Comparison of ENCODE assay signal across 24 cellular contexts in the genomic region with DNA sequence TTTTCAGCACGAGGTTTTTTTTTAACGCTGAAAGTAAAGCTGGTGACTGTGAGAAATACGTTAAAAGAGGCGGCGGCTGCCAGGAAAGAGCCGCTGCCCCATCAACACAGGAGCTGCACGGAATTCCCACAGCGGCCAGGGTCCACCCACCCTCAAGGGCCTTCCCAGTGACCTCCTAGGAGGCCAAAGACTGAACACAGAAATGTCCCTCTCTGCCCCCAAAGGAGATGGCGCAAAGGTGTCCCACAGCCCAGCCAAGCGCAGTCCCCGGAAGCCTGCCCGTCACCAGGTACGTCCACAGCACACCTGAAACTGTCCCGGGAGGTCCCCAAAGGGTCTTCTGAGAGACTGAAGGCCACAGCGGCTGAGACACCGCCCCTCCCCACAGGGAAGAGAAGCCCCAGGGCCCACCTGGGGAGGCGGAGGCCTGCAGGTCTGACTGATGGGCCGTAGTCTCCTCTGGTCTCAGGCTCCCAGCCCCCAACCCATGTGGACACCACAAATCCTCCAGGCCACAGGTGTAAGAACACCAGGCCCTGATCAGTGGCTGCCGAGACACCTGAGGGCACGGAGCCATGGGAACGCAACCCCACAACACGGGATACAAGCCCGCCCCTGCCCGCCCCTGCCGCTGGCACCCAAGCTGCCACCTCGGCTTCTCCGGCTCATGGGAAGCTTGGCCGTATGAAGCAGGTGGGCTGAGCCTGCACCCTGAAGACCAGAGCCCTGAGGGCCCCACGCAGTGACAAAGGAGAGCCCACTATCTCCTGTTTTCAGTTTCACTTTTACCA. TPM values are rescaled to one million over a fixed set of nuclear protein-coding genes. Genes with fewer than 3 reads are reported as not detected.
A peak's percentile ranks its signal among the peaks of the same experiment; 100 is the strongest.
DNase-seq lines count a peak whose midpoint lies in the region; ATAC-seq, FAIRE-seq and TF ChIP-seq lines count a peak whose summit lies in the region.
"Had no signal": no experiment of that assay in that cellular context is flagged by ENCODE, and none has a peak within 500 bp of the region (broad histone marks: within the 10 kb centered on the region; RNA-seq: fewer than 3 reads in every experiment).

No MANE protein-coding gene starts in this region.

- CTCF ChIA-PET in HepG2 (lab: Yijun Ruan, JAX; ENCODE audit: low intra/inter-chr PET ratio, low total read pairs): no interaction called here
- CTCF ChIA-PET in WTC11 (lab: Charles Lee): interaction anchor here (1.0 kb wide), 1 partner anchor 12 kb away, joined by 3 read pairs; no protein-coding TSS in a partner anchor

- whole genome bisulfite sequencing in HepG2 (ENCODE audit: low lambda C conversion rate): 97% methylated on average over 9 of the region's 29 CpGs
- WGBS in right lobe of liver (ENCODE audit: insufficient coverage, low coverage, low lambda C conversion rate, missing lambda C conversion rate): 66% methylated on average over 8 of the region's 29 CpGs

- no peak for FAIRE-seq in HepG2 (lab: Jason Lieb, UNC)
- FAIRE-seq: GM12878, K562 had no signal

- BruUV-seq in HepG2 (replicated peaks; lab: Mats Ljungman, UMichigan): no TSS peak

- H3K4me3 Mint-ChIP-seq in WTC11: no peak overlapping the region
- H3K4me3 Mint-ChIP-seq: activated T-helper 17 cell treated with anti-CD3 and anti-CD28 coated beads, Interleukin-2, amount 50 U/mL, for 72 hours; memory B cell; stimulated activated naive CD8-positive, alpha-beta T cell treated with anti-CD3 and anti-CD28 coated beads, Interleukin-15, Interleukin-2, amounts not matched to agents 100 ng/mL and 50 ng/mL, for 24 hours had no signal

- H3K4me3 ChIP-seq in HepG2 (replicated peaks in 1 of 3; ENCODE audit: insufficient read depth in 1 of 3, low read depth in 2 of 3, low read length in 3 of 3) (no peak overlapping the region), right lobe of liver (no peak overlapping the region), lower lobe of right lung (no peak overlapping the region)
- H3K4me3 ChIP-seq: dorsolateral prefrontal cortex, gastroesophageal sphincter, GM12878, GM23248, K562, smooth muscle cell, tibial nerve had no signal

- H3K9me3 ChIP-seq in HepG2 (ENCODE audit: low read length) (no peaks in the 10 kb centered on the region), right lobe of liver (no peaks in the 10 kb centered on the region), lower lobe of right lung (no peaks in the 10 kb centered on the region)
- H3K9me3 ChIP-seq: breast epithelium, gastroesophageal sphincter, tibial nerve had no signal

- H3K9me3 Mint-ChIP-seq in WTC11: no peaks in the 10 kb centered on the region
- H3K9me3 Mint-ChIP-seq: activated T-helper 17 cell treated with anti-CD3 and anti-CD28 coated beads, Interleukin-2, amount 50 U/mL, for 72 hours; memory B cell; naive thymus-derived CD8-positive, alpha-beta T cell; stimulated activated naive CD8-positive, alpha-beta T cell treated with anti-CD3 and anti-CD28 coated beads, Interleukin-15, Interleukin-2, amounts not matched to agents 100 ng/mL and 50 ng/mL, for 24 hours had no signal

- H4K20me1 ChIP-seq in HepG2 (ENCODE audit: insufficient read depth, low read length): peaks cover 14% of the 10 kb centered on the region; the same call in 1 of the 2 replicates

- peaks cover 4% of the 10 kb centered on the region for H3K4me1 Mint-ChIP-seq in WTC11
- H3K4me1 Mint-ChIP-seq: activated T-helper 17 cell treated with anti-CD3 and anti-CD28 coated beads, Interleukin-2, amount 50 U/mL, for 72 hours had no signal

- peaks cover 31 to 61% of the 10 kb centered on the region in 2 experiments; a peak in 4 of 5 replicates for H3K36me3 ChIP-seq in HepG2 (replicated peaks in 1 of 2; ENCODE audit: control insufficient read depth in 1 of 2, insufficient read depth in 2 of 2, low read length in 2 of 2)
- peaks cover 0 to 49% (median 9%) of the 10 kb centered on the region in 4 donors for H3K36me3 ChIP-seq in right lobe of liver
- H3K36me3 ChIP-seq in lower lobe of right lung: peaks cover 68% of the 10 kb centered on the region

- H3K4me2 ChIP-seq in HepG2 (ENCODE audit: low read depth, low read length): no peak overlapping the region
- H3K4me2 ChIP-seq: smooth muscle cell had no signal

- ATAC-seq in HepG2 (no peak), right lobe of liver (no peak), WTC11 (no peak), lower lobe of right lung (peak in 1 of 2 donors; percentile 6), GM21786 (IDR thresholded peaks at IDR 0.05; ENCODE audit: unreplicated experiment) (no peak)
- ATAC-seq: activated T-helper 17 cell treated with anti-CD3 and anti-CD28 coated beads, Interleukin-2, amount 50 U/mL, for 72 hours; gastroesophageal sphincter; GM12878; K562; naive thymus-derived CD8-positive, alpha-beta T cell had no signal

- H3K4me1 ChIP-seq in HepG2 (ENCODE audit: insufficient read depth, low read length) (no peaks in the 10 kb centered on the region), right lobe of liver (no peaks in the 10 kb centered on the region), lower lobe of right lung (peaks cover 24% of the 10 kb centered on the region)
- H3K4me1 ChIP-seq: breast epithelium had no signal

- peak overlapping the region; percentile 89 for H3K27ac Mint-ChIP-seq in WTC11
- H3K27ac Mint-ChIP-seq: activated T-helper 17 cell treated with anti-CD3 and anti-CD28 coated beads, Interleukin-2, amount 50 U/mL, for 72 hours; memory B cell; stimulated activated naive CD8-positive, alpha-beta T cell treated with anti-CD3 and anti-CD28 coated beads, Interleukin-15, Interleukin-2, amounts not matched to agents 100 ng/mL and 50 ng/mL, for 24 hours had no signal

- no peak overlapping the region for H2AFZ ChIP-seq in HepG2 (ENCODE audit: low read length)
- H2AFZ ChIP-seq: GM23248 had no signal

- DNase-seq in HepG2 (ENCODE audit: low spot score): no peak
- DNase-seq in right lobe of liver: no peak
- DNase-seq in WTC11 (ENCODE audit: low spot score): no peak
- peak; percentile 28 for DNase-seq in lower lobe of right lung
- DNase-seq in RKO (ENCODE audit: low spot score): no peak
- no peak for DNase-seq in anterior cingulate cortex (lab: John Stamatoyannopoulos, UW)
- DNase-seq: DMS79; GM23248; NCI-H187 treated with DMSO at 0.1 percent for 48 hours; NCI-H2227 treated with DMSO at 0.1 percent for 48 hours; NCI-H774; stimulated activated CD4-positive, alpha-beta T cell treated with anti-CD3 and anti-CD28 coated beads, Interleukin-2, amount 100 ng/mL, for 48 hours had no signal

- POLR2A ChIA-PET in HepG2 (lab: Yijun Ruan, JAX): no interaction called here
- POLR2A ChIA-PET in WTC11 (lab: Charles Lee): no interaction called here

- intact Hi-C loops in HepG2 (cut with micrococcal nuclease; ENCODE audit: unreplicated experiment) (no loop called here), right lobe of liver (cut with DNase I) (no loop called here), lower lobe of right lung (cut with DNase I) (no loop called here)

- no peaks in the 10 kb centered on the region for H3K27me3 Mint-ChIP-seq in WTC11 (ENCODE audit: low read depth)
- H3K27me3 Mint-ChIP-seq: activated T-helper 17 cell treated with anti-CD3 and anti-CD28 coated beads, Interleukin-2, amount 50 U/mL, for 72 hours; memory B cell; naive thymus-derived CD8-positive, alpha-beta T cell; stimulated activated naive CD8-positive, alpha-beta T cell treated with anti-CD3 and anti-CD28 coated beads, Interleukin-15, Interleukin-2, amounts not matched to agents 100 ng/mL and 50 ng/mL, for 24 hours had no signal

- TF ChIP-seq RAD21 in HepG2 (CRISPR knock-in tag; IDR thresholded peaks at IDR 0.05): no peak

- peaks cover 19% of the 10 kb centered on the region for H3K79me2 ChIP-seq in HepG2 (ENCODE audit: insufficient read depth, low read length)

- H3K36me3 Mint-ChIP-seq in WTC11: peaks cover 26% of the 10 kb centered on the region

- no peak overlapping the region for H3K9ac ChIP-seq in HepG2 (ENCODE audit: insufficient read depth, low read depth, low read length)
- H3K9ac ChIP-seq: GM23248 had no signal

- no peak overlapping the region for H3K27ac ChIP-seq in HepG2 (ENCODE audit: extremely low read length, insufficient read depth, low read length)
- no peak overlapping the region for H3K27ac ChIP-seq in right lobe of liver
- H3K27ac ChIP-seq in lower lobe of right lung: no peak overlapping the region
- H3K27ac ChIP-seq: breast epithelium, gastroesophageal sphincter, GM23248, tibial nerve had no signal

- TF ChIP-seq POLR2A in HepG2 (IDR thresholded peaks at IDR 0.05; ENCODE audit: insufficient read depth in 1 of 2, low read depth in 2 of 2, low read length in 2 of 2): no peak
- TF ChIP-seq POLR2A in right lobe of liver (IDR thresholded peaks at IDR 0.05): no peak

- H3K27me3 ChIP-seq in HepG2 (ENCODE audit: control insufficient read depth in 1 of 2, insufficient read depth in 2 of 2, low read length in 2 of 2) (no peaks in the 10 kb centered on the region), right lobe of liver (no peaks in the 10 kb centered on the region), lower lobe of right lung (ENCODE audit: low read depth) (no peaks in the 10 kb centered on the region)
- H3K27me3 ChIP-seq: breast epithelium, dorsolateral prefrontal cortex, gastroesophageal sphincter, tibial nerve had no signal

- no peak for TF ChIP-seq EP300 in HepG2 (IDR thresholded peaks at IDR 0.05; ENCODE audit: low read depth in 2 of 2, low read length in 2 of 2)
- TF ChIP-seq EP300 in HepG2 (CRISPR knock-in tag; IDR thresholded peaks at IDR 0.05; ENCODE audit: borderline replicate concordance): no peak

- TF ChIP-seq CTCF in HepG2 (CRISPR knock-in tag; IDR thresholded peaks at IDR 0.05) (no peak), right lobe of liver (IDR thresholded peaks at IDR 0.05) (no peak), WTC11 (IDR thresholded peaks at IDR 0.05) (no peak), lower lobe of right lung (IDR thresholded peaks at IDR 0.05) (no peak)

- in situ Hi-C loops in HepG2 (cut with HindIII; ENCODE audit: extremely low pct_ligation_motif_present, low pct_unique_long_range_greater_than_20kb): no loop called here

RNA-seq across cellular contexts. Expression of a gene that starts 46.5 kb away (rescaled TPM):
- total RNA-seq in HepG2 (2016; rRNA removed; fragmentation: Illumina TruSeq; extraction: Trizol): 6.6 and 12.0 TPM in 2 replicates
- total RNA-seq in HepG2 (2016; cell fraction: cytosol; rRNA removed; fragmentation: Illumina TruSeq; extraction: Trizol; ENCODE audit: low read depth): 6.1 and 7.5 TPM in 2 replicates
- 6.3 and 13.3 TPM in 2 replicates for total RNA-seq in HepG2 (2016; cell fraction: insoluble cytoplasmic fraction; rRNA removed; fragmentation: Illumina TruSeq; extraction: Trizol)
- 6.7 and 8.2 TPM in 2 replicates for total RNA-seq in HepG2 (2016; cell fraction: membrane; rRNA removed; fragmentation: Illumina TruSeq; extraction: Trizol)
- total RNA-seq in HepG2 (2016; cell fraction: nucleus; rRNA removed; fragmentation: Illumina TruSeq; extraction: Trizol): 14.2 and 15.7 TPM in 2 replicates
- polyA plus RNA-seq in HepG2 (2011; rRNA removed): 5.1 and 6.4 TPM in 2 replicates
- 3.8 and 3.9 TPM in 2 replicates for polyA plus RNA-seq in HepG2 (2011; cell fraction: cytosol; rRNA removed)
- polyA plus RNA-seq in HepG2 (2011; cell fraction: nucleus; rRNA removed): 29.0 and 31.0 TPM in 2 replicates
- 14.8 and 16.2 TPM in 2 replicates for polyA plus RNA-seq in HepG2 (2012)
- 0.67 and 0.95 TPM in 2 replicates for polyA plus RNA-seq in HepG2 (2016; cell fraction: cytosol; fragmentation: Illumina TruSeq; extraction: Trizol; ENCODE audit: low read depth)
- 8.8 and 10.0 TPM in 2 replicates for polyA plus RNA-seq in HepG2 (2016; cell fraction: insoluble cytoplasmic fraction; fragmentation: Illumina TruSeq; extraction: Trizol; ENCODE audit: low read depth)
- 2.6 and 3.2 TPM in 2 replicates for polyA plus RNA-seq in HepG2 (2016; cell fraction: membrane; fragmentation: Illumina TruSeq; extraction: Trizol; ENCODE audit: low read depth)
- polyA plus RNA-seq in HepG2 (2016; cell fraction: nucleus; fragmentation: Illumina TruSeq; extraction: Trizol; ENCODE audit: insufficient read depth, low read depth): 28.8 and 30.8 TPM in 2 replicates
- 4.2 and 8.4 TPM in 2 replicates for polyA minus RNA-seq in HepG2 (2011; rRNA and poly(A)+ RNA removed; ENCODE audit: low replicate concordance)
- 7.6 and 8.3 TPM in 2 replicates for polyA minus RNA-seq in HepG2 (2011; cell fraction: cytosol; rRNA and poly(A)+ RNA removed)
- polyA minus RNA-seq in HepG2 (2011; cell fraction: nucleus; rRNA and poly(A)+ RNA removed): 29.1 and 32.0 TPM in 2 replicates
- 10 to 100 TPM in 5 of 6 experiments, 1 to 10 TPM in 1; 9.3 to 17.8 (median 11.6) TPM for total RNA-seq in right lobe of liver
- total RNA-seq in WTC11 (2021): 36.4 to 37.9 TPM (median 36.6 TPM) in 3 replicates
- total RNA-seq in lower lobe of right lung: 37.4 TPM
